In the genomic region with DNA sequence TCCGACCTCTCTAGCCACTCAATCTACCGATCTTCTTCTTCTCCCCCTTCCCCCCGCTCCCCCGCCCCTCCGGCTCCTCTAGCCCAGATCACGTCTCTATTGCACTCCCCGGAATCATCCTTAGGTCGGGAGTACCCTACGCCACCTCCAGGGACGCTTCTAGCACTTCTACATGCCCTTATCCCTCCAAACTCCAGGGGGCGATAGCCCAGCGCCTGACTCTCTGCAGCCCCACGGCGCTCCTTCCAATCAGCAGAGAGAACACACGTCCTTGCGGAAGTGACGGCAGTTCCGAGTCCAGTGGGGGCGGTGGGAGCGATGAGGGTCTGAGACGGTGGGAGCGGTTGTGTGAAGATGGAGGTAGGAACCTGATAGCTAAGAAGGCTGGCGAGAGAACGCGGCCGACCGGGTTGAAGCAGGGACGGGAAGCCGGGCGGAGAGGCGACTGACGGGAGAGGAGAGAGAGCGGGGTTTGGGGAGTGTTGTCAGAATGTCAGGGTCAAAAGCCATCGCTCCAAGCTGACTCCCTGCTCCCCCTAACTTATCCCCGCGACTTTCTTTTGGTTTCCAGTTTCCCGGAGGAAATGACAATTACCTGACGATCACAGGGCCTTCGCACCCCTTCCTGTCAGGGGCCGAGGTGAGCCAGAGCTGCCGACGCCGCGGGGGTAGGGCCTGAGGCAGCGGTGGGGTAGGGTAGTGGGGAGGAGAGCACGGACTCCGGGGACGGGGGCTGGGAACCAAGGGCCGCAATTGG, we compare ENCODE assay signal across 8 cellular contexts. TPM values are rescaled to one million over a fixed set of nuclear protein-coding genes. Genes with fewer than 3 reads are reported as not detected.
A peak's percentile ranks its signal among the peaks of the same experiment; 100 is the strongest.
DNase-seq lines count a peak whose midpoint lies in the region; ATAC-seq, FAIRE-seq and TF ChIP-seq lines count a peak whose summit lies in the region.

A gene (minus strand): TSS at position 35 of the 757 bp plus-strand sequence. CDS start 87 bp downstream, outside the sequence.
A gene (plus strand): TSS at position 271 of the 757 bp plus-strand sequence. CDS start 84 bp downstream, at position 355.

- H3K9ac ChIP-seq in HepG2 (ENCODE audit: insufficient read depth, low read depth, low read length): peak within 1 kb of the TSS; percentile 95

- no peaks in the 10 kb centered on the region for H3K9me3 ChIP-seq in HepG2 (ENCODE audit: low read length)

- no peaks in the 10 kb centered on the region for H4K20me1 ChIP-seq in HepG2 (ENCODE audit: insufficient read depth, low read length)

- no peaks in the 10 kb centered on the region; a peak in 1 of 5 replicates for H3K27me3 ChIP-seq in HepG2 (ENCODE audit: control insufficient read depth in 1 of 2, insufficient read depth in 2 of 2, low read length in 2 of 2)

- DNase-seq in C1 segment of cervical spinal cord (lab: John Stamatoyannopoulos, UW) (peak; percentile 58 to 100 (median 95)), GM19240 (ENCODE audit: insufficient read length, low spot score) (peak; percentile 79), NCI-H526 treated with DMSO at 0.1 percent for 48 hours (lab: John Stamatoyannopoulos, UW) (peak; percentile 98), dermis blood vessel endothelial cell (peak; percentile 99), HepG2 (ENCODE audit: low spot score) (peak; percentile 100)
- DNase-seq in activated CD4-positive, alpha-beta T cell treated with anti-CD3 and anti-CD28 coated beads, Interleukin-2, amount 10 ng/mL, durations not matched to agents 7 days and 5 days: peak; percentile 97
- DNase-seq in stimulated activated CD4-positive, alpha-beta T cell treated with anti-CD3 and anti-CD28 coated beads, Interleukin-4, amount 100 ng/mL, for 24 hours: peak; percentile 96

- no TSS peak for BruUV-seq in HepG2 (replicated peaks; lab: Mats Ljungman, UMichigan)

- H3K4me1 Mint-ChIP-seq in activated CD4-positive, alpha-beta T cell treated with anti-CD3 and anti-CD28 coated beads, Interleukin-2, amount 10 ng/mL, durations not matched to agents 7 days and 5 days: peaks cover 40% of the 10 kb centered on the region

- peak within 1 kb of the TSS; percentile 99 for H3K27ac Mint-ChIP-seq in activated CD4-positive, alpha-beta T cell treated with anti-CD3 and anti-CD28 coated beads, Interleukin-2, amount 10 ng/mL, durations not matched to agents 7 days and 5 days

- H3K4me2 ChIP-seq in HepG2 (ENCODE audit: low read depth, low read length): peak within 1 kb of the TSS; percentile 84

- peaks cover 52% of the 10 kb centered on the region for H3K79me2 ChIP-seq in HepG2 (ENCODE audit: insufficient read depth, low read length)

- TF ChIP-seq POLR2A in HepG2 (IDR thresholded peaks at IDR 0.05; ENCODE audit: insufficient read depth in 1 of 2, low read depth in 2 of 2, low read length in 2 of 2): peak; percentile 85 to 88

- peak within 1 kb of the TSS; percentile 88 for H2AFZ ChIP-seq in HepG2 (ENCODE audit: low read length)

- TF ChIP-seq RAD21 in HepG2 (CRISPR knock-in tag; IDR thresholded peaks at IDR 0.05): peak; percentile 49

- ATAC-seq in HG03469 (IDR thresholded peaks at IDR 0.05; ENCODE audit: unreplicated experiment) (peak; percentile 99), HepG2 (peak; percentile 97)

- POLR2A ChIA-PET in activated CD4-positive, alpha-beta T cell treated with anti-CD3 and anti-CD28 coated beads, Interleukin-2, amount 10 ng/mL, durations not matched to agents 7 days and 5 days (lab: Charles Lee): interaction anchor here (1.0 kb wide), 1 partner anchor 94 kb away, joined by 3 read pairs; no protein-coding TSS in a partner anchor
- POLR2A ChIA-PET in HepG2 (lab: Yijun Ruan, JAX): interaction anchor here (0.5 to 5.2 kb wide), 15 partner anchors 8 to 795 kb away, joined by 3 to 47 read pairs (median 4); a partner anchor contains a TSS

- no peaks in the 10 kb centered on the region for H3K9me3 Mint-ChIP-seq in activated CD4-positive, alpha-beta T cell treated with anti-CD3 and anti-CD28 coated beads, Interleukin-2, amount 10 ng/mL, durations not matched to agents 7 days and 5 days

- peaks cover 7 to 30% of the 10 kb centered on the region in 2 experiments for H3K36me3 ChIP-seq in HepG2 (replicated peaks in 1 of 2; ENCODE audit: control insufficient read depth in 1 of 2, insufficient read depth in 2 of 2, low read length in 2 of 2)

- peak within 1 kb of the TSS; percentile 87 for H3K27ac ChIP-seq in HepG2 (ENCODE audit: extremely low read length, insufficient read depth, low read length)

- WGBS in HepG2 (ENCODE audit: low lambda C conversion rate): 2% methylated on average over 49 of the region's 49 CpGs

- peak within 1 kb of the TSS; percentile 99 for H3K4me3 Mint-ChIP-seq in activated CD4-positive, alpha-beta T cell treated with anti-CD3 and anti-CD28 coated beads, Interleukin-2, amount 10 ng/mL, durations not matched to agents 7 days and 5 days

- peak; percentile 93 for FAIRE-seq in HepG2 (lab: Jason Lieb, UNC)

- H3K4me3 ChIP-seq in HepG2 (replicated peaks in 1 of 3; ENCODE audit: insufficient read depth in 1 of 3, low read depth in 2 of 3, low read length in 3 of 3): peak within 1 kb of the TSS; percentile 83 to 99 (median 87)

- H3K36me3 Mint-ChIP-seq in activated CD4-positive, alpha-beta T cell treated with anti-CD3 and anti-CD28 coated beads, Interleukin-2, amount 10 ng/mL, durations not matched to agents 7 days and 5 days (ENCODE audit: low read depth): peaks cover 26% of the 10 kb centered on the region

- no peaks in the 10 kb centered on the region for H3K27me3 Mint-ChIP-seq in activated CD4-positive, alpha-beta T cell treated with anti-CD3 and anti-CD28 coated beads, Interleukin-2, amount 10 ng/mL, durations not matched to agents 7 days and 5 days

- intact Hi-C loops in HepG2 (cut with micrococcal nuclease; ENCODE audit: unreplicated experiment): loop anchor here (1.0 to 2.0 kb wide), 9 partner anchors 21 to 1016 kb away; a partner anchor contains a TSS

- TF ChIP-seq CTCF in HepG2 (CRISPR knock-in tag; IDR thresholded peaks at IDR 0.05): peak; percentile 99

- CTCF ChIA-PET in activated CD4-positive, alpha-beta T cell treated with anti-CD3 and anti-CD28 coated beads, Interleukin-2, amount 10 ng/mL, durations not matched to agents 7 days and 5 days (lab: Charles Lee): interaction anchor here (0.6 to 4.0 kb wide), 25 partner anchors 11 to 166 kb away, joined by 3 to 36 read pairs (median 5); a partner anchor contains a TSS
- CTCF ChIA-PET in HepG2 (lab: Yijun Ruan, JAX; ENCODE audit: low intra/inter-chr PET ratio, low total read pairs): interaction anchor here (0.7 to 2.0 kb wide), 3 partner anchors 21 to 81 kb away, joined by 3 to 19 read pairs (median 12); a partner anchor contains a TSS

- in situ Hi-C loops in HepG2 (cut with HindIII; ENCODE audit: extremely low pct_ligation_motif_present, low pct_unique_long_range_greater_than_20kb): no loop called here

- H3K4me1 ChIP-seq in HepG2 (ENCODE audit: insufficient read depth, low read length): peaks cover 34% of the 10 kb centered on the region

- TF ChIP-seq EP300 in HepG2 (IDR thresholded peaks at IDR 0.05; ENCODE audit: low read depth in 2 of 2, low read length in 2 of 2) (peak; percentile 14 to 50; a peak in 2 of 4 replicates), HepG2 (CRISPR knock-in tag; IDR thresholded peaks at IDR 0.05; ENCODE audit: borderline replicate concordance) (peak; percentile 53; the same call in 1 of the 2 replicates)

RNA-seq across cellular contexts. Expression of the first gene that starts in this region (rescaled TPM):
- total RNA-seq in activated CD4-positive, alpha-beta T cell treated with anti-CD3 and anti-CD28 coated beads, Interleukin-2, amount 10 ng/mL, durations not matched to agents 7 days and 5 days: 10 to 100 TPM; 23.3 to 23.8 TPM
- 34.5 and 40.5 TPM in 2 replicates for total RNA-seq in dermis blood vessel endothelial cell
- total RNA-seq in HepG2 (2016; rRNA removed; fragmentation: Illumina TruSeq; extraction: Trizol): 36.0 and 46.4 TPM in 2 replicates
- total RNA-seq in HepG2 (2016; cell fraction: cytosol; rRNA removed; fragmentation: Illumina TruSeq; extraction: Trizol; ENCODE audit: low read depth): 9.7 and 10.7 TPM in 2 replicates
- 29.3 and 42.1 TPM in 2 replicates for total RNA-seq in HepG2 (2016; cell fraction: insoluble cytoplasmic fraction; rRNA removed; fragmentation: Illumina TruSeq; extraction: Trizol)
- total RNA-seq in HepG2 (2016; cell fraction: membrane; rRNA removed; fragmentation: Illumina TruSeq; extraction: Trizol): 26.8 and 30.2 TPM in 2 replicates
- total RNA-seq in HepG2 (2016; cell fraction: nucleus; rRNA removed; fragmentation: Illumina TruSeq; extraction: Trizol): 35.7 and 39.8 TPM in 2 replicates
- 55.6 and 60.6 TPM in 2 replicates for polyA plus RNA-seq in HepG2 (2011; rRNA removed)
- 32.1 and 43.2 TPM in 2 replicates for polyA plus RNA-seq in HepG2 (2011; cell fraction: cytosol; rRNA removed)
- polyA plus RNA-seq in HepG2 (2011; cell fraction: nucleus; rRNA removed): 53.5 and 58.9 TPM in 2 replicates
- polyA plus RNA-seq in HepG2 (2012): 36.5 and 43.0 TPM in 2 replicates
- 3.4 and 4.3 TPM in 2 replicates for polyA plus RNA-seq in HepG2 (2016; cell fraction: cytosol; fragmentation: Illumina TruSeq; extraction: Trizol; ENCODE audit: low read depth)
- polyA plus RNA-seq in HepG2 (2016; cell fraction: insoluble cytoplasmic fraction; fragmentation: Illumina TruSeq; extraction: Trizol; ENCODE audit: low read depth): 32.9 and 33.9 TPM in 2 replicates
- 10.6 and 11.5 TPM in 2 replicates for polyA plus RNA-seq in HepG2 (2016; cell fraction: membrane; fragmentation: Illumina TruSeq; extraction: Trizol; ENCODE audit: low read depth)
- polyA plus RNA-seq in HepG2 (2016; cell fraction: nucleus; fragmentation: Illumina TruSeq; extraction: Trizol; ENCODE audit: insufficient read depth, low read depth): 55.9 and 56.7 TPM in 2 replicates
- 17.0 and 37.3 TPM in 2 replicates for polyA minus RNA-seq in HepG2 (2011; rRNA and poly(A)+ RNA removed; ENCODE audit: low replicate concordance)
- 28.9 and 36.2 TPM in 2 replicates for polyA minus RNA-seq in HepG2 (2011; cell fraction: cytosol; rRNA and poly(A)+ RNA removed)
- polyA minus RNA-seq in HepG2 (2011; cell fraction: nucleus; rRNA and poly(A)+ RNA removed): 60.9 and 74.0 TPM in 2 replicates

RNA-seq across cellular contexts. Expression of the second gene that starts in this region (rescaled TPM):
- total RNA-seq in activated CD4-positive, alpha-beta T cell treated with anti-CD3 and anti-CD28 coated beads, Interleukin-2, amount 10 ng/mL, durations not matched to agents 7 days and 5 days: 10 to 100 TPM; 78.0 to 83.1 TPM
- total RNA-seq in dermis blood vessel endothelial cell (26.7 and 66.9 TPM in 2 replicates), HepG2 (2016; rRNA removed; fragmentation: Illumina TruSeq; extraction: Trizol) (71.8 and 124 TPM in 2 replicates)
- 15.2 and 16.0 TPM in 2 replicates for total RNA-seq in HepG2 (2016; cell fraction: cytosol; rRNA removed; fragmentation: Illumina TruSeq; extraction: Trizol; ENCODE audit: low read depth)
- 74.9 and 112 TPM in 2 replicates for total RNA-seq in HepG2 (2016; cell fraction: insoluble cytoplasmic fraction; rRNA removed; fragmentation: Illumina TruSeq; extraction: Trizol)
- total RNA-seq in HepG2 (2016; cell fraction: membrane; rRNA removed; fragmentation: Illumina TruSeq; extraction: Trizol): 36.1 and 44.6 TPM in 2 replicates
- total RNA-seq in HepG2 (2016; cell fraction: nucleus; rRNA removed; fragmentation: Illumina TruSeq; extraction: Trizol): 46.8 and 50.0 TPM in 2 replicates
- 147 and 163 TPM in 2 replicates for polyA plus RNA-seq in HepG2 (2011; rRNA removed)
- polyA plus RNA-seq in HepG2 (2011; cell fraction: cytosol; rRNA removed): 122 and 127 TPM in 2 replicates
- polyA plus RNA-seq in HepG2 (2011; cell fraction: nucleus; rRNA removed): 72.8 and 97.3 TPM in 2 replicates
- 72.0 and 83.5 TPM in 2 replicates for polyA plus RNA-seq in HepG2 (2012)
- polyA plus RNA-seq in HepG2 (2016; cell fraction: cytosol; fragmentation: Illumina TruSeq; extraction: Trizol; ENCODE audit: low read depth): 20.7 and 21.8 TPM in 2 replicates
- polyA plus RNA-seq in HepG2 (2016; cell fraction: insoluble cytoplasmic fraction; fragmentation: Illumina TruSeq; extraction: Trizol; ENCODE audit: low read depth): 130 and 137 TPM in 2 replicates
- polyA plus RNA-seq in HepG2 (2016; cell fraction: membrane; fragmentation: Illumina TruSeq; extraction: Trizol; ENCODE audit: low read depth): 28.2 and 33.2 TPM in 2 replicates
- 65.1 and 77.3 TPM in 2 replicates for polyA plus RNA-seq in HepG2 (2016; cell fraction: nucleus; fragmentation: Illumina TruSeq; extraction: Trizol; ENCODE audit: insufficient read depth, low read depth)
- 259 and 369 TPM in 2 replicates for polyA minus RNA-seq in HepG2 (2011; rRNA and poly(A)+ RNA removed; ENCODE audit: low replicate concordance)
- polyA minus RNA-seq in HepG2 (2011; cell fraction: cytosol; rRNA and poly(A)+ RNA removed): 49.3 and 53.2 TPM in 2 replicates
- polyA minus RNA-seq in HepG2 (2011; cell fraction: nucleus; rRNA and poly(A)+ RNA removed): 61.0 and 67.8 TPM in 2 replicates

Comparison
In these comparisons a context has a peak if more than half of its experiments do, and no peak if none do; other contexts are left out.
1. Peak in every context shown above with its lines: DNase-seq, ATAC-seq, H3K4me3 ChIP-seq and H3K27ac ChIP-seq.